Comparison of ENCODE assay signal across 17 cellular contexts in genomic region chr22:49879871-49880270, GRCh38. TPM values are rescaled to one million over a fixed set of nuclear protein-coding genes. Genes with fewer than 3 reads are reported as not detected.
A peak's percentile ranks its signal among the peaks of the same experiment; 100 is the strongest.
DNase-seq lines count a peak whose midpoint lies in the region; ATAC-seq and TF ChIP-seq lines count a peak whose summit lies in the region.
"Had no signal": no experiment of that assay in that cellular context is flagged by ENCODE, and none has a peak within 500 bp of the region (broad histone marks: within the 10 kb centered on the region; RNA-seq: fewer than 3 reads in every experiment).

No MANE protein-coding gene starts in this region.

- H3K27ac ChIP-seq in GM23338 (ENCODE audit: low read depth) (0 out of 2 replicates have a peak overlapping the region, but pooled peaks have one; percentile 74), body of pancreas (no peak overlapping the region)
- H3K27ac ChIP-seq: heart left ventricle, transverse colon, VCaP had no signal

- no peaks in the 10 kb centered on the region for H3K9me3 Mint-ChIP-seq in activated CD4-positive, alpha-beta T cell treated with anti-CD3 and anti-CD28 coated beads for 36 hours (ENCODE audit: low read depth)
- H3K9me3 Mint-ChIP-seq in GM23338 (peaks cover 18% of the 10 kb centered on the region), nephron progenitor cell (peaks cover 94% of the 10 kb centered on the region)
- no peaks in the 10 kb centered on the region for H3K9me3 Mint-ChIP-seq in activated T-helper 17 cell treated with anti-CD3 and anti-CD28 coated beads, Interleukin-2, amount 50 U/mL, for 72 hours

- peaks cover 31% of the 10 kb centered on the region for H4K20me1 ChIP-seq in GM23338 (replicated peaks; ENCODE audit: insufficient read depth)

- no peak for ATAC-seq in activated CD4-positive, alpha-beta T cell treated with anti-CD3 and anti-CD28 coated beads for 36 hours
- ATAC-seq in GM23338 (no peak), body of pancreas (no peak)
- no peak for ATAC-seq in activated T-helper 17 cell treated with anti-CD3 and anti-CD28 coated beads, Interleukin-2, amount 50 U/mL, for 72 hours (replicated peaks)
- no peak for ATAC-seq in activated CD4-positive, CD25-positive, alpha-beta regulatory T cell treated with anti-CD3 and anti-CD28 coated beads, Interleukin-2, amount 50 U/mL, for 24 hours
- ATAC-seq: heart left ventricle had no signal

- no peak for TF ChIP-seq POLR2A in body of pancreas (IDR thresholded peaks at IDR 0.05)

- H3K36me3 Mint-ChIP-seq in activated CD4-positive, alpha-beta T cell treated with anti-CD3 and anti-CD28 coated beads for 36 hours (ENCODE audit: low read depth) = peaks cover 37% of the 10 kb centered on the region
- H3K36me3 Mint-ChIP-seq in GM23338 (ENCODE audit: low read depth) = peaks cover 55% of the 10 kb centered on the region
- H3K36me3 Mint-ChIP-seq in activated T-helper 17 cell treated with anti-CD3 and anti-CD28 coated beads, Interleukin-2, amount 50 U/mL, for 72 hours (ENCODE audit: low read depth) = peaks cover 50% of the 10 kb centered on the region
- peaks cover 95% of the 10 kb centered on the region for H3K36me3 Mint-ChIP-seq in nephron progenitor cell (ENCODE audit: low read depth)

- H3K27me3 ChIP-seq in GM23338 (ENCODE audit: insufficient read depth) = no peaks in the 10 kb centered on the region
- no peaks in the 10 kb centered on the region for H3K27me3 ChIP-seq in body of pancreas
- H3K27me3 ChIP-seq: heart left ventricle, Peyer's patch, transverse colon had no signal

- H3F3A ChIP-seq in GM23338 (replicated peaks; ENCODE audit: low read depth) = no peaks in the 10 kb centered on the region

- no peaks in the 10 kb centered on the region for H3K9me2 ChIP-seq in GM23338 (ENCODE audit: insufficient read depth)

- H2AFZ ChIP-seq in GM23338 = no peak overlapping the region

- POLR2A ChIA-PET in activated CD4-positive, alpha-beta T cell treated with anti-CD3 and anti-CD28 coated beads for 36 hours (lab: Charles Lee) = no interaction called here

- H3K27me3 Mint-ChIP-seq in activated CD4-positive, alpha-beta T cell treated with anti-CD3 and anti-CD28 coated beads for 36 hours = no peaks in the 10 kb centered on the region
- H3K27me3 Mint-ChIP-seq in GM23338 (ENCODE audit: insufficient read depth, low read depth, poor library complexity) = peaks cover 6% of the 10 kb centered on the region
- H3K27me3 Mint-ChIP-seq in activated T-helper 17 cell treated with anti-CD3 and anti-CD28 coated beads, Interleukin-2, amount 50 U/mL, for 72 hours = no peaks in the 10 kb centered on the region
- no peaks in the 10 kb centered on the region for H3K27me3 Mint-ChIP-seq in nephron progenitor cell (ENCODE audit: low read depth, poor library complexity)

- peaks cover 79% of the 10 kb centered on the region for H3K79me2 ChIP-seq in GM23338 (replicated peaks; ENCODE audit: insufficient read depth)

- intact Hi-C loops in activated CD4-positive, alpha-beta T cell treated with anti-CD3 and anti-CD28 coated beads for 36 hours (cut with DNase I, micrococcal nuclease) = no loop called here
- intact Hi-C loops in body of pancreas (cut with DNase I) = no loop called here

- CTCF ChIA-PET in activated CD4-positive, alpha-beta T cell treated with anti-CD3 and anti-CD28 coated beads for 36 hours (lab: Charles Lee) = interaction anchor here (1.2 kb wide), 1 partner anchor 20 kb away, joined by 3 read pairs; no protein-coding TSS in a partner anchor

- TF ChIP-seq CTCF in GM23338 (conservative IDR thresholded peaks at IDR 0.05; ENCODE audit: low read depth in 2 of 2) (no peak), nephron progenitor cell (IDR thresholded peaks at IDR 0.05) (no peak), body of pancreas (IDR thresholded peaks at IDR 0.05) (no peak)

- peak overlapping the region; percentile 7 for H3K4me3 Mint-ChIP-seq in activated CD4-positive, alpha-beta T cell treated with anti-CD3 and anti-CD28 coated beads for 36 hours
- no peak overlapping the region for H3K4me3 Mint-ChIP-seq in GM23338
- peak overlapping the region; percentile 72 for H3K4me3 Mint-ChIP-seq in activated T-helper 17 cell treated with anti-CD3 and anti-CD28 coated beads, Interleukin-2, amount 50 U/mL, for 72 hours
- no peak overlapping the region for H3K4me3 Mint-ChIP-seq in nephron progenitor cell

- H3K4me3 ChIP-seq in GM23338 = no peak overlapping the region
- no peak overlapping the region for H3K4me3 ChIP-seq in body of pancreas
- H3K4me3 ChIP-seq: heart left ventricle, Peyer's patch, transverse colon had no signal

- H3K4me1 ChIP-seq in GM23338 (ENCODE audit: insufficient read depth) (no peaks in the 10 kb centered on the region), body of pancreas (no peaks in the 10 kb centered on the region)
- H3K4me1 ChIP-seq: Peyer's patch, transverse colon had no signal

- peaks cover 30% of the 10 kb centered on the region for H3K4me1 Mint-ChIP-seq in activated CD4-positive, alpha-beta T cell treated with anti-CD3 and anti-CD28 coated beads for 36 hours
- H3K4me1 Mint-ChIP-seq in GM23338 = peaks cover 10% of the 10 kb centered on the region; the same call in 2 of the 3 replicates
- peaks cover 19% of the 10 kb centered on the region for H3K4me1 Mint-ChIP-seq in activated T-helper 17 cell treated with anti-CD3 and anti-CD28 coated beads, Interleukin-2, amount 50 U/mL, for 72 hours
- no peaks in the 10 kb centered on the region for H3K4me1 Mint-ChIP-seq in nephron progenitor cell

- no peak overlapping the region for H3K4me2 ChIP-seq in GM23338

- no peaks in the 10 kb centered on the region; the same call in 1 of the 2 replicates for H3K36me3 ChIP-seq in GM23338 (ENCODE audit: insufficient read depth)
- H3K36me3 ChIP-seq in body of pancreas (replicated peaks in 1 of 2; ENCODE audit: insufficient read depth in 1 of 2, low read depth in 2 of 2) = peaks cover 0 to 3% of the 10 kb centered on the region in 2 donors

- H3K27ac Mint-ChIP-seq in activated CD4-positive, alpha-beta T cell treated with anti-CD3 and anti-CD28 coated beads for 36 hours = peak overlapping the region; percentile 39
- H3K27ac Mint-ChIP-seq in GM23338 (peak overlapping the region; percentile 37; the same call in 1 of the 2 replicates), nephron progenitor cell (peak overlapping the region; percentile 42)
- peak overlapping the region; percentile 82 for H3K27ac Mint-ChIP-seq in activated T-helper 17 cell treated with anti-CD3 and anti-CD28 coated beads, Interleukin-2, amount 50 U/mL, for 72 hours

- WGBS in body of pancreas, 2 donors = 85 to 96% methylated on average over 9 of the region's 9 CpGs

- H3K9me3 ChIP-seq in body of pancreas = no peaks in the 10 kb centered on the region
- H3K9me3 ChIP-seq: heart left ventricle, Peyer's patch, transverse colon had no signal

- DNase-seq in activated CD4-positive, alpha-beta T cell treated with anti-CD3 and anti-CD28 coated beads for 36 hours = no peak
- no peak for DNase-seq in activated CD4-positive, alpha-beta T cell treated with anti-CD3 and anti-CD28 coated beads, Interleukin-2, amount 50 U/mL, for 1 hour
- DNase-seq in GM23338 (ENCODE audit: low spot score) = no peak
- no peak for DNase-seq in nephron progenitor cell
- no peak for DNase-seq in body of pancreas
- no peak for DNase-seq in NK-92 treated with Interleukin-12 subunit alpha and Interleukin-12 subunit beta, amount 100 ng/mL, for 24 hours (lab: John Stamatoyannopoulos, UW)
- DNase-seq: activated CD8-positive, alpha-beta memory T cell treated with anti-CD3 and anti-CD28 coated beads, Interleukin-2, amount 50 U/mL, for 48 hours; DMS79 treated with DMSO at 0.1 percent for 48 hours; heart left ventricle; NCI-H1417; NCI-H2171 treated with DMSO at 0.1 percent for 48 hours; NCI-H82 had no signal

RNA-seq across cellular contexts. Expression of gene ZBED4, which starts 26.2 kb away (rescaled TPM):
- total RNA-seq in activated CD4-positive, alpha-beta T cell treated with anti-CD3 and anti-CD28 coated beads for 36 hours = 10 to 100 TPM; 17.3 to 17.4 TPM
- 28.0 and 31.9 TPM in 2 replicates for total RNA-seq in GM23338 (2014; rRNA removed; shearing (Covaris generic))
- polyA plus RNA-seq in GM23338 (2016; fragmentation: Nextera tagmentation; extraction: Ambion mirVana) = 8.5 and 9.0 TPM in 2 replicates
- total RNA-seq in activated T-helper 17 cell treated with anti-CD3 and anti-CD28 coated beads, Interleukin-2, amount 50 U/mL, for 72 hours = 10 to 100 TPM; 27.1 to 28.5 TPM
- 10 to 100 TPM in 1 of 2 donors, 1 to 10 TPM in 1; 9.6 to 17.1 TPM for total RNA-seq in body of pancreas

RNA-seq across cellular contexts. Expression of gene ALG12, which starts 38.4 kb away (rescaled TPM):
- total RNA-seq in activated CD4-positive, alpha-beta T cell treated with anti-CD3 and anti-CD28 coated beads for 36 hours = 10 to 100 TPM; 13.6 to 13.7 TPM
- 23.3 and 26.9 TPM in 2 replicates for total RNA-seq in GM23338 (2014; rRNA removed; shearing (Covaris generic))
- 18.7 and 21.8 TPM in 2 replicates for polyA plus RNA-seq in GM23338 (2016; fragmentation: Nextera tagmentation; extraction: Ambion mirVana)
- total RNA-seq in activated T-helper 17 cell treated with anti-CD3 and anti-CD28 coated beads, Interleukin-2, amount 50 U/mL, for 72 hours = 10 to 100 TPM; 19.5 to 21.9 TPM
- 10 to 100 TPM; 16.2 to 17.9 TPM for total RNA-seq in body of pancreas

RNA-seq across cellular contexts. Expression of gene CRELD2, which starts 38.6 kb away (rescaled TPM):
- total RNA-seq in activated CD4-positive, alpha-beta T cell treated with anti-CD3 and anti-CD28 coated beads for 36 hours = 10 to 100 TPM; 15.2 to 16.4 TPM
- 34.4 and 35.7 TPM in 2 replicates for total RNA-seq in GM23338 (2014; rRNA removed; shearing (Covaris generic))
- 47.7 and 49.4 TPM in 2 replicates for polyA plus RNA-seq in GM23338 (2016; fragmentation: Nextera tagmentation; extraction: Ambion mirVana)
- 10 to 100 TPM; 22.7 to 38.6 TPM for total RNA-seq in activated T-helper 17 cell treated with anti-CD3 and anti-CD28 coated beads, Interleukin-2, amount 50 U/mL, for 72 hours
- 100 to 1,000 TPM in 1 of 2 donors, 10 to 100 TPM in 1; 73.9 to 201 TPM for total RNA-seq in body of pancreas

RNA-seq across cellular contexts. Expression of gene BRD1, which starts 52.2 kb away (rescaled TPM):
- 10 to 100 TPM; 22.1 to 23.6 TPM for total RNA-seq in activated CD4-positive, alpha-beta T cell treated with anti-CD3 and anti-CD28 coated beads for 36 hours
- 33.8 and 36.1 TPM in 2 replicates for total RNA-seq in GM23338 (2014; rRNA removed; shearing (Covaris generic))
- polyA plus RNA-seq in GM23338 (2016; fragmentation: Nextera tagmentation; extraction: Ambion mirVana) = 12.3 and 13.1 TPM in 2 replicates
- total RNA-seq in activated T-helper 17 cell treated with anti-CD3 and anti-CD28 coated beads, Interleukin-2, amount 50 U/mL, for 72 hours = 10 to 100 TPM; 43.4 to 43.8 TPM
- total RNA-seq in body of pancreas = 10 to 100 TPM; 21.8 to 36.9 TPM

Comparison
In these comparisons a context has a peak if more than half of its experiments do, and no peak if none do; other contexts are left out.
1. H3K4me3 Mint-ChIP-seq: peak in activated CD4-positive, alpha-beta T cell treated with anti-CD3 and anti-CD28 coated beads for 36 hours (single experiment) and activated T-helper 17 cell treated with anti-CD3 and anti-CD28 coated beads, Interleukin-2, amount 50 U/mL, for 72 hours (single experiment); none in GM23338 (single experiment) and nephron progenitor cell (single experiment).
2. Peak in every context shown above with its lines, with median percentiles within 50 percentile points of each other: H3K27ac Mint-ChIP-seq.